29 cellular contexts compared by ENCODE assay signal in the genomic region with DNA sequence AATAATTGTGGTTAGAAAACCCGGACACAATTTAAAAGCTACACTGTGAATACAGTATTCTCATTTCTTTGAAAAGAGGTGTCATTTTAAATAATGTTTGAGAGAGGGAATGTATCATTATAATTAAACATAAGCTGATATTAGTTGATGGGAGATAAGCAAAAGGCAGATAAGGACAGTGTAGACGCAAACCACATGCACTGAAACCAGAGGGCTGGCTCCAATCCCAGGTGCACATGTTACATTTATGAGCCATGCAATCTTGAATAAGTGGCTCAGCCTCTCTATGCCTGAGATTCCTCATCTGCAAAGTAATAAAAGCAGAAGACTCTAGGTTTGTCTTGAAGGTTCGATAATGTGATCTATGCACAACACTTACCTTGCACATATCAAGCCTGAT.
"Had no signal": no experiment of that assay in that cellular context is flagged by ENCODE, and none has a peak within 500 bp of the region (broad histone marks: within the 10 kb centered on the region; RNA-seq: fewer than 3 reads in every experiment).

No MANE protein-coding gene starts in this region.

- H3K4me1 Mint-ChIP-seq: mesothelial cell of epicardium; naive thymus-derived CD4-positive, alpha-beta T cell; nephron; neural progenitor cell; stimulated activated naive CD8-positive, alpha-beta T cell treated with anti-CD3 and anti-CD28 coated beads, Interleukin-15, amount 100 ng/mL, for 72 hours had no signal

- H3K27ac Mint-ChIP-seq: mesothelial cell of epicardium; naive thymus-derived CD4-positive, alpha-beta T cell; nephron; progenitor cell of endocrine pancreas; stimulated activated naive CD8-positive, alpha-beta T cell treated with anti-CD3 and anti-CD28 coated beads, Interleukin-15, amount 100 ng/mL, for 72 hours had no signal

- H3K79me2 ChIP-seq: parathyroid adenoma had no signal

- H3K36me3 ChIP-seq: colonic mucosa, esophagus muscularis mucosa, gastrocnemius medialis, left lung, neural progenitor cell, suprapubic skin, transverse colon, upper lobe of right lung, uterus had no signal

- H3K27me3 ChIP-seq: colonic mucosa, esophagus muscularis mucosa, gastrocnemius medialis, left lung, neural progenitor cell, transverse colon, upper lobe of right lung, uterus had no signal

- H3K9me3 Mint-ChIP-seq: stimulated activated naive CD8-positive, alpha-beta T cell treated with anti-CD3 and anti-CD28 coated beads, Interleukin-15, amount 100 ng/mL, for 72 hours had no signal

- DNase-seq: dermis blood vessel endothelial cell; effector memory CD4-positive, alpha-beta T cell; foreskin fibroblast; gastrocnemius medialis; head of caudate nucleus; kidney; left lung; mesenchymal stem cell; naive thymus-derived CD4-positive, alpha-beta T cell; stimulated activated CD4-positive, alpha-beta T cell treated with anti-CD3 and anti-CD28 coated beads, Interleukin-12 subunit alpha, Interleukin-12 subunit beta, amount 100 ng/mL, for 4 hours; stimulated activated CD4-positive, alpha-beta T cell treated with anti-CD3 and anti-CD28 coated beads, Interleukin-1b, Interleukin-23, amount 100 ng/mL, for 48 hours; stimulated activated CD4-positive, alpha-beta T cell treated with anti-CD3 and anti-CD28 coated beads, Interleukin-4, amount 100 ng/mL, for 1 hour; stimulated activated CD8-positive, alpha-beta memory T cell treated with anti-CD3 and anti-CD28 coated beads, Interleukin-4, amount 100 ng/mL, for 48 hours; stimulated activated naive CD4-positive, alpha-beta T cell; stimulated activated naive CD8-positive, alpha-beta T cell treated with anti-CD3 and anti-CD28 coated beads, Interleukin-15, amount 100 ng/mL, for 72 hours; upper lobe of right lung; uterus had no signal

- ATAC-seq: gastrocnemius medialis; left lung; naive thymus-derived CD4-positive, alpha-beta T cell; sciatic nerve; stimulated activated naive CD8-positive, alpha-beta T cell treated with anti-CD3 and anti-CD28 coated beads, Interleukin-15, amount 100 ng/mL, for 72 hours; upper lobe of right lung had no signal

- H3K4me1 ChIP-seq: colonic mucosa, esophagus muscularis mucosa, gastrocnemius medialis, left lung, parathyroid adenoma, suprapubic skin, transverse colon, upper lobe of right lung, uterus had no signal

- H3K9me3 ChIP-seq: colonic mucosa, esophagus muscularis mucosa, gastrocnemius medialis, left lung, transverse colon, upper lobe of right lung, uterus had no signal

- H3K4me2 ChIP-seq: neural progenitor cell had no signal

- H2AFZ ChIP-seq: neural progenitor cell, parathyroid adenoma had no signal

- H3K36me3 Mint-ChIP-seq: mesothelial cell of epicardium; naive thymus-derived CD4-positive, alpha-beta T cell had no signal

- H3K4me3 Mint-ChIP-seq: mesothelial cell of epicardium; naive thymus-derived CD4-positive, alpha-beta T cell; nephron; neural progenitor cell; stimulated activated naive CD8-positive, alpha-beta T cell treated with anti-CD3 and anti-CD28 coated beads, Interleukin-15, amount 100 ng/mL, for 72 hours had no signal

- FAIRE-seq: endothelial cell of umbilical vein, kidney had no signal

- H3K27ac ChIP-seq: colonic mucosa, esophagus muscularis mucosa, gastrocnemius medialis, left lung, neural progenitor cell, parathyroid adenoma, suprapubic skin, transverse colon, upper lobe of right lung, uterus had no signal

- H3K4me3 ChIP-seq: colonic mucosa, esophagus muscularis mucosa, gastrocnemius medialis, left lung, neural progenitor cell, smooth muscle cell, suprapubic skin, transverse colon, upper lobe of right lung, uterus had no signal

- H3K9ac ChIP-seq: neural progenitor cell, parathyroid adenoma had no signal
